Comparison of ENCODE assay signal across 32 cellular contexts in the genomic region with DNA sequence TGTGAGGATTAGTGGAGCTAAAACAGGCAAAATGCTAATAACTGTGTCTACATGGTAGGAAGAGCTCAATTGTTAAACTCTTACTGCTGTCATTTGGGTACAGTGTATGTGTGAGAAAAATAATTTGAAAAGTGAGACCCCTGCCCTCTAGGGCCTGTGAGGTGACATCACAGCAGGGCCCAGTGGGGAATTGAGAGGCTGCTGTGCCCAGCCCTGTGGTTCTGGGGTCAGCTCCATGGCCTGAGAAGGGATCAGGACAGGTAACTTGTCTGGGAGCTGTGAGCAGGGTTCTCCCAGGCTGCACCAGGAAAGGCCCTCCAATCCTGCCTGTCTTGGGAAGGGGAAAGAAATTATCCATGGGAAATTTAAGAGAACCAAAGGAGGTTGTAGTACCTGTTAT. TPM values are rescaled to one million over a fixed set of nuclear protein-coding genes. Genes with fewer than 3 reads are reported as not detected.
DNase-seq lines count a peak whose midpoint lies in the region; ATAC-seq, FAIRE-seq and TF ChIP-seq lines count a peak whose summit lies in the region.
"Had no signal": no experiment of that assay in that cellular context is flagged by ENCODE, and none has a peak within 500 bp of the region (broad histone marks: within the 10 kb centered on the region; RNA-seq: fewer than 3 reads in every experiment).

No MANE protein-coding gene starts in this region.

- no peak for TF ChIP-seq POLR2A in K562 (conservative IDR thresholded peaks at IDR 0.05)

- no peak for TF ChIP-seq RAD21 in K562 (CRISPR knock-in tag; conservative IDR thresholded peaks at IDR 0.05 in 1 of 2, IDR thresholded peaks at IDR 0.05 in 1 of 2)

- no peak for ATAC-seq in CD4-positive, alpha-beta T cell (ENCODE audit: poor library complexity)
- no peak for ATAC-seq in K562
- ATAC-seq in memory B cell (ENCODE audit: low read depth) = no peak
- ATAC-seq in GM18867 (IDR thresholded peaks at IDR 0.05; ENCODE audit: unreplicated experiment) = no peak
- ATAC-seq: stimulated activated effector memory CD8-positive, alpha-beta T cell treated with anti-CD3 and anti-CD28 coated beads, Interleukin-12 subunit alpha, Interleukin-12 subunit beta, amount 100 ng/mL, for 72 hours had no signal

- no peak overlapping the region for H3K4me2 ChIP-seq in K562 (ENCODE audit: insufficient read depth, low read length)

- H3K4me3 ChIP-seq in A673 (ENCODE audit: low read depth, low read length, poor library complexity, severe bottlenecking) = no peak overlapping the region
- no peak overlapping the region for H3K4me3 ChIP-seq in K562
- H3K4me3 ChIP-seq: breast epithelium, HAP-1, mucosa of descending colon, SJCRH30 had no signal

- H3K36me3 ChIP-seq in A673 (ENCODE audit: insufficient read depth, low read length, poor library complexity, severe bottlenecking) (no peaks in the 10 kb centered on the region), K562 (ENCODE audit: control insufficient read depth, insufficient read depth, low read length) (no peaks in the 10 kb centered on the region)
- H3K36me3 ChIP-seq: breast epithelium, HAP-1, SJCRH30, WERI-Rb-1 had no signal

- CTCF ChIA-PET in A673 (lab: Charles Lee) (interaction anchor here (0.6 kb wide), 1 partner anchor 293 kb away, joined by 4 read pairs; no protein-coding TSS in a partner anchor), K562 (lab: Yijun Ruan, JAX; ENCODE audit: low intra/inter-chr PET ratio) (no interaction called here)
- CTCF ChIA-PET in CD4-positive, alpha-beta T cell (lab: Charles Lee) = no interaction called here

- no peaks in the 10 kb centered on the region for H3K9me1 ChIP-seq in K562 (ENCODE audit: control insufficient read depth, insufficient read depth, low read length)

- in situ Hi-C loops in K562 (cut with MboI) = loop anchor here (5.0 kb wide), 1 partner anchor 56 kb away; no protein-coding TSS in a partner anchor

- no peak overlapping the region for H3K4me3 Mint-ChIP-seq in CD4-positive, alpha-beta T cell
- H3K4me3 Mint-ChIP-seq in memory B cell = no peak overlapping the region
- H3K4me3 Mint-ChIP-seq: natural killer cell; stimulated activated effector memory CD8-positive, alpha-beta T cell treated with anti-CD3 and anti-CD28 coated beads, Interleukin-12 subunit alpha, Interleukin-12 subunit beta, amount 100 ng/mL, for 72 hours; type B pancreatic cell had no signal

- intact Hi-C loops in A673 (cut with micrococcal nuclease; ENCODE audit: unreplicated experiment) = no loop called here
- intact Hi-C loops in CD4-positive, alpha-beta T cell (cut with DNase I, micrococcal nuclease) = no loop called here
- intact Hi-C loops in K562 (cut with micrococcal nuclease) = no loop called here

- peak; percentile 2 for DNase-seq in A673 (ENCODE audit: low spot score)
- DNase-seq in CD4-positive, alpha-beta T cell = no peak
- DNase-seq in K562 (ENCODE audit: extremely low read depth in 1 of 4, low spot score in 3 of 4) = peak in 3 of 4 experiments; percentile 0
- DNase-seq in memory B cell (ENCODE audit: low spot score in 2 of 2) = no peak
- no peak for DNase-seq in hypothalamus (lab: John Stamatoyannopoulos, UW)
- no peak for DNase-seq in amniotic stem cell (lab: John Stamatoyannopoulos, UW)
- DNase-seq in activated gamma-delta T cell (lab: John Stamatoyannopoulos, UW) = no peak
- DNase-seq: activated CD4-positive, alpha-beta T cell treated with anti-CD3 and anti-CD28 coated beads for 48 hours; activated naive CD4-positive, alpha-beta T cell treated with Interleukin-2 at 50 U/mL for 16 hours; C1 segment of cervical spinal cord; Caco-2; effector CD4-positive, alpha-beta T cell; kidney; mucosa of descending colon; natural killer cell; NCI-H1694; NCI-H446; NCI-H774; SJCRH30; substantia nigra; T1000; WERI-Rb-1 had no signal

- BruUV-seq in A673 (replicated peaks; lab: Mats Ljungman, UMichigan) (no TSS peak), K562 (replicated peaks; lab: Mats Ljungman, UMichigan) (no TSS peak)

- no peaks in the 10 kb centered on the region for H3K9me3 ChIP-seq in A673 (ENCODE audit: low read depth, low read length, poor library complexity, severe bottlenecking)
- H3K9me3 ChIP-seq in CD4-positive, alpha-beta T cell (ENCODE audit: control insufficient read depth, low read length) = no peaks in the 10 kb centered on the region
- H3K9me3 ChIP-seq in K562 (replicated peaks; ENCODE audit: control insufficient read depth, insufficient read depth, low read depth, low read length) = no peaks in the 10 kb centered on the region
- H3K9me3 ChIP-seq: Caco-2, HAP-1, mucosa of descending colon, SJCRH30 had no signal

- TF ChIP-seq CTCF in A673 (conservative IDR thresholded peaks at IDR 0.05; ENCODE audit: low read depth, low read length) (no peak), K562 (IDR thresholded peaks at IDR 0.05 in 2 of 3, conservative IDR thresholded peaks at IDR 0.05 in 1 of 3; ENCODE audit: insufficient read depth in 2 of 3, low read depth in 1 of 3, low read length in 3 of 3) (no peak)
- no peak for TF ChIP-seq CTCF in CD4-positive, alpha-beta T cell (IDR thresholded peaks at IDR 0.05)

- H3K4me1 ChIP-seq in A673 (ENCODE audit: insufficient read depth, low read length, poor library complexity, severe bottlenecking) = peaks cover 10% of the 10 kb centered on the region
- H3K4me1 ChIP-seq in K562 (replicated peaks in 1 of 2; ENCODE audit: control insufficient read depth in 2 of 2, insufficient read depth in 2 of 2, low read length in 2 of 2) = no peaks in the 10 kb centered on the region
- H3K4me1 ChIP-seq: breast epithelium, Caco-2, HAP-1, SJCRH30 had no signal

- no peak overlapping the region for H2AFZ ChIP-seq in K562 (ENCODE audit: low read depth, low read length)

- no peak overlapping the region for H3K27ac ChIP-seq in A673 (ENCODE audit: low read depth, low read length, poor library complexity, severe bottlenecking)
- H3K27ac ChIP-seq in CD4-positive, alpha-beta T cell (ENCODE audit: low read depth, low read length) = no peak overlapping the region
- no peak overlapping the region for H3K27ac ChIP-seq in K562 (ENCODE audit: extremely low read depth, low read depth, low read length)
- H3K27ac ChIP-seq: breast epithelium, epithelial cell of prostate, SJCRH30, WERI-Rb-1 had no signal

- H3K36me3 Mint-ChIP-seq in CD4-positive, alpha-beta T cell (ENCODE audit: low read depth) = peaks cover 39% of the 10 kb centered on the region
- peaks cover 4% of the 10 kb centered on the region for H3K36me3 Mint-ChIP-seq in memory B cell
- H3K36me3 Mint-ChIP-seq: natural killer cell; stimulated activated effector memory CD8-positive, alpha-beta T cell treated with anti-CD3 and anti-CD28 coated beads, Interleukin-12 subunit alpha, Interleukin-12 subunit beta, amount 100 ng/mL, for 72 hours; type B pancreatic cell had no signal

- POLR2A ChIA-PET in A673 (lab: Charles Lee; ENCODE audit: low non-redundant PET) (no interaction called here), K562 (lab: Yijun Ruan, JAX) (interaction anchor here (0.6 kb wide), 1 partner anchor 66 kb away, joined by 3 read pairs; no protein-coding TSS in a partner anchor)
- POLR2A ChIA-PET in CD4-positive, alpha-beta T cell (lab: Charles Lee) = no interaction called here

- H3K9me3 Mint-ChIP-seq in CD4-positive, alpha-beta T cell = peaks cover 3% of the 10 kb centered on the region
- no peaks in the 10 kb centered on the region for H3K9me3 Mint-ChIP-seq in memory B cell

- H3K27me3 Mint-ChIP-seq in CD4-positive, alpha-beta T cell = no peaks in the 10 kb centered on the region
- no peaks in the 10 kb centered on the region for H3K27me3 Mint-ChIP-seq in memory B cell

- H3K27ac Mint-ChIP-seq in CD4-positive, alpha-beta T cell = peak overlapping the region; percentile 43
- peak overlapping the region; percentile 76 for H3K27ac Mint-ChIP-seq in memory B cell
- H3K27ac Mint-ChIP-seq: natural killer cell; stimulated activated effector memory CD8-positive, alpha-beta T cell treated with anti-CD3 and anti-CD28 coated beads, Interleukin-12 subunit alpha, Interleukin-12 subunit beta, amount 100 ng/mL, for 72 hours; type B pancreatic cell had no signal

- H4K20me1 ChIP-seq in K562 (replicated peaks; ENCODE audit: control insufficient read depth, insufficient read depth, low read length) = no peaks in the 10 kb centered on the region

- FAIRE-seq in K562 (lab: Jason Lieb, UNC) = no peak
- FAIRE-seq: G401.6, kidney, RCC 7860 had no signal

- H3K27me3 ChIP-seq in A673 (replicated peaks; ENCODE audit: insufficient read depth, low read depth, low read length, poor library complexity) (no peaks in the 10 kb centered on the region), K562 (ENCODE audit: control insufficient read depth in 2 of 2, insufficient read depth in 2 of 2, low read length in 2 of 2) (peaks cover 0 to 1% of the 10 kb centered on the region in 2 experiments; a peak in 1 of 5 replicates)
- H3K27me3 ChIP-seq in CD4-positive, alpha-beta T cell (ENCODE audit: control insufficient read depth, insufficient read depth, low read length) = no peaks in the 10 kb centered on the region
- H3K27me3 ChIP-seq: breast epithelium, SJCRH30 had no signal

- H3K4me1 Mint-ChIP-seq in CD4-positive, alpha-beta T cell (ENCODE audit: low read depth) = peaks cover 63% of the 10 kb centered on the region
- peaks cover 55% of the 10 kb centered on the region for H3K4me1 Mint-ChIP-seq in memory B cell

- H3K9ac ChIP-seq in K562 (ENCODE audit: insufficient read depth in 1 of 2, low read depth in 2 of 2, low read length in 2 of 2) = no peak overlapping the region

- H3K79me2 ChIP-seq in K562 (ENCODE audit: control insufficient read depth, insufficient read depth, low read length) = no peaks in the 10 kb centered on the region

- TF ChIP-seq EP300 in K562 (IDR thresholded peaks at IDR 0.05; ENCODE audit: low read length) = no peak

RNA-seq across cellular contexts. Expression of a gene that starts 1.3 kb away (rescaled TPM):
- total RNA-seq in A673 (2021) = not detected in 2 replicates
- 1 to 10 TPM; 7.8 to 8.6 TPM for total RNA-seq in CD4-positive, alpha-beta T cell
- not detected in 2 replicates for total RNA-seq in K562 (2011; cell fraction: chromatin; rRNA removed; ENCODE audit: low replicate concordance)
- not detected in 2 replicates for total RNA-seq in K562 (2011; cell fraction: nucleolus; rRNA removed)
- total RNA-seq in K562 (2011; cell fraction: nucleoplasm; rRNA removed) = not detected in 2 replicates
- total RNA-seq in K562 (2014; rRNA removed) = not detected in 2 replicates
- total RNA-seq in K562 (2014; rRNA removed; fragmentation: Illumina TruSeq; extraction: Trizol) = not detected in 2 replicates
- not detected in 2 replicates for total RNA-seq in K562 (2015; rRNA removed; fragmentation: Illumina TruSeq; extraction: Trizol)
- total RNA-seq in K562 (2021) = not detected in 2 replicates
- polyA plus RNA-seq in K562 (2011; rRNA removed) = not detected in 2 replicates
- polyA plus RNA-seq in K562 (2011; cell fraction: cytosol; rRNA removed) = 0.22 TPM in 1 of 2 replicates, not detected in the other
- not detected in 2 replicates for polyA plus RNA-seq in K562 (2011; cell fraction: nucleus; rRNA removed)
- not detected in 2 replicates for polyA plus RNA-seq in K562 (2012)
- polyA plus RNA-seq in K562 (2014; fragmentation: Illumina TruSeq; extraction: Trizol) = not detected in 2 replicates
- not detected for polyA plus RNA-seq in K562 (2014; fragmentation: Nextera tagmentation; extraction: Ambion mirVana)
- not detected in 2 replicates for polyA plus RNA-seq in K562 (2014; rRNA removed)
- polyA minus RNA-seq in K562 (2011; rRNA and poly(A)+ RNA removed) = not detected in 2 replicates
- polyA minus RNA-seq in K562 (2011; cell fraction: cytosol; rRNA and poly(A)+ RNA removed) = not detected in 2 replicates
- not detected in 2 replicates for polyA minus RNA-seq in K562 (2011; cell fraction: nucleus; rRNA and poly(A)+ RNA removed)
- total RNA-seq: Caco-2, SJCRH30 had no signal

RNA-seq across cellular contexts. Expression of a gene that starts 39.1 kb away (rescaled TPM):
- total RNA-seq in A673 (2021) (not detected in 2 replicates), K562 (2014; rRNA removed) (not detected in 2 replicates), K562 (2014; rRNA removed; fragmentation: Illumina TruSeq; extraction: Trizol) (not detected in 2 replicates), K562 (2015; rRNA removed; fragmentation: Illumina TruSeq; extraction: Trizol) (not detected in 2 replicates), K562 (2021) (not detected in 2 replicates)
- 10 to 100 TPM; 28.0 to 28.3 TPM for total RNA-seq in CD4-positive, alpha-beta T cell
- total RNA-seq in K562 (2011; cell fraction: chromatin; rRNA removed; ENCODE audit: low replicate concordance) = not detected in 2 replicates
- not detected in 2 replicates for total RNA-seq in K562 (2011; cell fraction: nucleolus; rRNA removed)
- total RNA-seq in K562 (2011; cell fraction: nucleoplasm; rRNA removed) = not detected in 2 replicates
- polyA plus RNA-seq in K562 (2011; rRNA removed) (not detected in 2 replicates), K562 (2014; fragmentation: Illumina TruSeq; extraction: Trizol) (not detected in 2 replicates), K562 (2014; fragmentation: Nextera tagmentation; extraction: Ambion mirVana) (not detected), K562 (2014; rRNA removed) (not detected in 2 replicates)
- not detected in 2 replicates for polyA plus RNA-seq in K562 (2011; cell fraction: cytosol; rRNA removed)
- polyA plus RNA-seq in K562 (2011; cell fraction: nucleus; rRNA removed) = not detected in 2 replicates
- polyA plus RNA-seq in K562 (2012) = not detected in 2 replicates
- polyA minus RNA-seq in K562 (2011; rRNA and poly(A)+ RNA removed) = not detected in 2 replicates
- not detected in 2 replicates for polyA minus RNA-seq in K562 (2011; cell fraction: cytosol; rRNA and poly(A)+ RNA removed)
- not detected in 2 replicates for polyA minus RNA-seq in K562 (2011; cell fraction: nucleus; rRNA and poly(A)+ RNA removed)
- total RNA-seq: breast epithelium, Caco-2, omental fat pad, pulmonary artery endothelial cell, SJCRH30 had no signal

Comparison
In these comparisons a context has a peak if more than half of its experiments do, and no peak if none do; other contexts are left out.
1. DNase-seq: peak in A673 (single experiment) and K562 (3 of 4); none in CD4-positive, alpha-beta T cell (0 of 10), memory B cell (0 of 2), hypothalamus (0 of 51), amniotic stem cell (single experiment) and activated gamma-delta T cell (single experiment).
2. RNA of a gene that starts 39.1 kb away (total RNA-seq): 28.0 to 28.3 TPM in CD4-positive, alpha-beta T cell; not detected in A673 and not detected in K562; every median in the first group is over 10 times any median in the second.